12 cellular contexts compared by ENCODE assay signal in genomic region chr5:117954341-117954740, GRCh38.
A peak's percentile ranks its signal among the peaks of the same experiment; 100 is the strongest.
DNase-seq lines count a peak whose midpoint lies in the region; ATAC-seq and TF ChIP-seq lines count a peak whose summit lies in the region.
"Had no signal": no experiment of that assay in that cellular context is flagged by ENCODE, and none has a peak within 500 bp of the region (broad histone marks: within the 10 kb centered on the region; RNA-seq: fewer than 3 reads in every experiment).

No MANE protein-coding gene starts in this region.

- POLR2A ChIA-PET in naive thymus-derived CD4-positive, alpha-beta T cell (lab: Charles Lee), result no interaction called here

- intact Hi-C loops in naive thymus-derived CD4-positive, alpha-beta T cell (cut with micrococcal nuclease), result no loop called here

- H3K4me3 ChIP-seq in AG10803 (ENCODE audit: low read length) (no peak overlapping the region), fibroblast of villous mesenchyme (ENCODE audit: low read depth, low read length) (no peak overlapping the region)
- H3K4me3 ChIP-seq in naive thymus-derived CD4-positive, alpha-beta T cell (ENCODE audit: low read length), result no peak overlapping the region
- H3K4me3 ChIP-seq: GM23338 had no signal

- no peaks in the 10 kb centered on the region for H3K4me1 ChIP-seq in naive thymus-derived CD4-positive, alpha-beta T cell (ENCODE audit: control insufficient read depth in 2 of 2, insufficient read depth in 2 of 2, low read length in 2 of 2)

- H3K27me3 Mint-ChIP-seq in HFFc6 (ENCODE audit: insufficient read depth), result no peaks in the 10 kb centered on the region
- no peaks in the 10 kb centered on the region for H3K27me3 Mint-ChIP-seq in naive thymus-derived CD4-positive, alpha-beta T cell

- no peaks in the 10 kb centered on the region for H3K36me3 ChIP-seq in naive thymus-derived CD4-positive, alpha-beta T cell (ENCODE audit: control insufficient read depth in 2 of 3, insufficient read depth in 3 of 3, low read length in 3 of 3)

- H3K4me1 Mint-ChIP-seq in HFFc6 (ENCODE audit: low read depth), result peaks cover 12% of the 10 kb centered on the region
- no peaks in the 10 kb centered on the region for H3K4me1 Mint-ChIP-seq in naive thymus-derived CD4-positive, alpha-beta T cell
- H3K4me1 Mint-ChIP-seq: CD14-positive monocyte, GM23338 had no signal

- no peak overlapping the region for H3K4me3 Mint-ChIP-seq in HFFc6
- H3K4me3 Mint-ChIP-seq in naive thymus-derived CD4-positive, alpha-beta T cell, result no peak overlapping the region
- H3K4me3 Mint-ChIP-seq: CD14-positive monocyte; CD8-positive, alpha-beta T cell; GM23338 had no signal

- H3K36me3 Mint-ChIP-seq in HFFc6 (ENCODE audit: low read depth), result no peaks in the 10 kb centered on the region; the same call in 1 of the 2 replicates
- H3K36me3 Mint-ChIP-seq in naive thymus-derived CD4-positive, alpha-beta T cell, result no peaks in the 10 kb centered on the region
- H3K36me3 Mint-ChIP-seq: CD14-positive monocyte; CD8-positive, alpha-beta T cell had no signal

- H3K27ac ChIP-seq in VCaP, result peak overlapping the region; percentile 42
- no peak overlapping the region for H3K27ac ChIP-seq in naive thymus-derived CD4-positive, alpha-beta T cell (ENCODE audit: low read depth, low read length)

- CTCF ChIA-PET in naive thymus-derived CD4-positive, alpha-beta T cell (lab: Charles Lee), result no interaction called here

- TF ChIP-seq CTCF in AG10803 (conservative IDR thresholded peaks at IDR 0.05; ENCODE audit: low read length) (no peak), VCaP (conservative IDR thresholded peaks at IDR 0.05) (no peak), fibroblast of villous mesenchyme (IDR thresholded peaks at IDR 0.05; ENCODE audit: insufficient read depth, low read depth, low read length) (no peak), HFFc6 (IDR thresholded peaks at IDR 0.05) (no peak)

- no peak overlapping the region for H3K27ac Mint-ChIP-seq in HFFc6
- no peak overlapping the region for H3K27ac Mint-ChIP-seq in naive thymus-derived CD4-positive, alpha-beta T cell
- H3K27ac Mint-ChIP-seq: CD14-positive monocyte; CD8-positive, alpha-beta T cell; GM23338 had no signal

- no peaks in the 10 kb centered on the region for H3K27me3 ChIP-seq in naive thymus-derived CD4-positive, alpha-beta T cell (ENCODE audit: control insufficient read depth in 2 of 2, insufficient read depth in 2 of 2, low read length in 2 of 2)

- peaks cover 4% of the 10 kb centered on the region; the same call in 1 of the 2 replicates for H3K9me3 Mint-ChIP-seq in HFFc6
- peaks cover 0 to 26% (median 4%) of the 10 kb centered on the region in 11 donors for H3K9me3 Mint-ChIP-seq in naive thymus-derived CD4-positive, alpha-beta T cell
- H3K9me3 Mint-ChIP-seq: GM23338 had no signal

- no peak for ATAC-seq in naive thymus-derived CD4-positive, alpha-beta T cell
- ATAC-seq: CD8-positive, alpha-beta T cell; GM23338 had no signal

- no peaks in the 10 kb centered on the region for H3K9me3 ChIP-seq in naive thymus-derived CD4-positive, alpha-beta T cell (ENCODE audit: control insufficient read depth in 2 of 3, low read length in 3 of 3)

- DNase-seq in AG10803 (ENCODE audit: low read depth), result peak; percentile 25
- DNase-seq in fibroblast of villous mesenchyme (ENCODE audit: low read depth), result peak; percentile 35
- no peak for DNase-seq in HFFc6
- DNase-seq in naive thymus-derived CD4-positive, alpha-beta T cell, result no peak
- no peak for DNase-seq in stimulated activated CD4-positive, alpha-beta T cell treated with anti-CD3 and anti-CD28 coated beads, Interleukin-1b, Interleukin-23, amount 100 ng/mL, for 48 hours
- no peak for DNase-seq in NCI-H1694 treated with DMSO at 0.1 percent for 48 hours (lab: John Stamatoyannopoulos, UW)
- DNase-seq: CD8-positive, alpha-beta T cell; H7; KBM-7 had no signal

Comparison
In these comparisons a context has a peak if more than half of its experiments do, and no peak if none do; other contexts are left out.
1. DNase-seq: peak in AG10803 (single experiment) and fibroblast of villous mesenchyme (single experiment); none in HFFc6 (single experiment), naive thymus-derived CD4-positive, alpha-beta T cell (0 of 9), stimulated activated CD4-positive, alpha-beta T cell treated with anti-CD3 and anti-CD28 coated beads, Interleukin-1b, Interleukin-23, amount 100 ng/mL, for 48 hours (single experiment) and NCI-H1694 treated with DMSO at 0.1 percent for 48 hours (single experiment).